25 cellular contexts compared by ENCODE assay signal in the genomic region with DNA sequence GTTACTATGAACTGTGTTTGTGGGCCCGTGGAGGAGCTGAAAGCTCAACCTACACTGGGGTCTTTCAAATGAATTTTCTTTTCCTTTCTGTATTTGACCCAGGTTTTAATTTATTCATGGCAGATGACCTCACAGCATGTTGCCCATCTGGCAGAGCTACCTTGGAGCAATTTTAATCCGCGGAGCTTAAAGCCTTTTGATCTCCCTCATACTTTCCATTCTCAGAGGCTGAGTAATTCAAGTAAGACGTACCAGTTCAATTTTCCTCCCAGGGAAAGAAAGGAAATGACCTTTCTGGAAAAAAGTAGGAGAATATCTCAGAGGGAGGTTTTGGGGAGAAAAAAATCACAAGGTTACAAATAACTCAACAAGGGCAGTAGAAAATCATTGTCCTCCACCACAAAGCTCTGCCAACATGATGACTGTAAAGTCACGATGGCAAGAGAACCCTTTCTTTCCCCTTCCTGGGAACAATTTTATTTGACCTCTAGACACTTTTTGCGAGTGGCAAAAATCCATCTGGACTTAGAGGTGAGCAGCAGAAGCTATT. TPM values are rescaled to one million over a fixed set of nuclear protein-coding genes. Genes with fewer than 3 reads are reported as not detected.
DNase-seq lines count a peak whose midpoint lies in the region; ATAC-seq, FAIRE-seq and TF ChIP-seq lines count a peak whose summit lies in the region.
"Had no signal": no experiment of that assay in that cellular context is flagged by ENCODE, and none has a peak within 500 bp of the region (broad histone marks: within the 10 kb centered on the region; RNA-seq: fewer than 3 reads in every experiment).

No MANE protein-coding gene starts in this region.

- H3K36me3 Mint-ChIP-seq in astrocyte (ENCODE audit: low read depth, unreplicated experiment): peaks cover 3% of the 10 kb centered on the region
- H3K36me3 Mint-ChIP-seq: activated naive CD8-positive, alpha-beta T cell; naive B cell had no signal

- no peaks in the 10 kb centered on the region for H3K9me3 ChIP-seq in MG63
- no peaks in the 10 kb centered on the region for H3K9me3 ChIP-seq in astrocyte (ENCODE audit: insufficient read depth, low read depth, low read length)
- H3K9me3 ChIP-seq in spleen: no peaks in the 10 kb centered on the region

- H3K4me3 ChIP-seq in MG63: no peak overlapping the region
- peak overlapping the region; percentile 18 for H3K4me3 ChIP-seq in astrocyte (ENCODE audit: insufficient read depth, low read depth, low read length)
- H3K4me3 ChIP-seq in spleen: no peak overlapping the region
- H3K4me3 ChIP-seq: tibial nerve had no signal

- no peak for TF ChIP-seq POLR2A in spleen (IDR thresholded peaks at IDR 0.05)

- ATAC-seq in GM18511 (IDR thresholded peaks at IDR 0.05; ENCODE audit: unreplicated experiment): no peak
- ATAC-seq: activated T-helper 17 cell treated with anti-CD3 and anti-CD28 coated beads, Interleukin-2, amount 50 U/mL, for 72 hours; stimulated activated naive CD8-positive, alpha-beta T cell treated with anti-CD3 and anti-CD28 coated beads, Interleukin-15, Interleukin-2, amounts not matched to agents 100 U/mL and 50 U/mL, for 24 hours had no signal

- peak overlapping the region; percentile 84 for H3K27ac ChIP-seq in astrocyte (ENCODE audit: low read depth, low read length)
- no peak overlapping the region for H3K27ac ChIP-seq in spleen
- H3K27ac ChIP-seq: tibial nerve, VCaP had no signal

- TF ChIP-seq CTCF in astrocyte (IDR thresholded peaks at IDR 0.05; ENCODE audit: insufficient read depth, low read depth, low read length) (no peak), spleen (IDR thresholded peaks at IDR 0.05 in 8 of 11, conservative IDR thresholded peaks at IDR 0.05 in 3 of 11) (no peak)

- H3K79me2 ChIP-seq in astrocyte (ENCODE audit: insufficient read depth, low read length): no peaks in the 10 kb centered on the region

- H4K20me1 ChIP-seq in astrocyte (ENCODE audit: insufficient read depth, low read length): no peaks in the 10 kb centered on the region

- no peak overlapping the region for H3K4me3 Mint-ChIP-seq in astrocyte (ENCODE audit: unreplicated experiment)
- H3K4me3 Mint-ChIP-seq: activated naive CD8-positive, alpha-beta T cell; activated T-helper 17 cell treated with anti-CD3 and anti-CD28 coated beads, Interleukin-2, amount 50 U/mL, for 72 hours; dendritic cell treated with granulocyte-macrophage colony-stimulating factor and Interleukin-4, amounts not matched to agents 40 ng/mL and 50 ng/mL, for 4 days; naive B cell had no signal

- peaks cover 31% of the 10 kb centered on the region for H3K4me1 ChIP-seq in astrocyte (ENCODE audit: insufficient read depth, low read length)
- no peaks in the 10 kb centered on the region for H3K4me1 ChIP-seq in spleen
- H3K4me1 ChIP-seq: tibial nerve had no signal

- H3K27ac Mint-ChIP-seq in astrocyte (ENCODE audit: unreplicated experiment): peak overlapping the region; percentile 82
- H3K27ac Mint-ChIP-seq: activated naive CD8-positive, alpha-beta T cell; activated T-helper 17 cell treated with anti-CD3 and anti-CD28 coated beads, Interleukin-2, amount 50 U/mL, for 72 hours; dendritic cell treated with granulocyte-macrophage colony-stimulating factor and Interleukin-4, amounts not matched to agents 40 ng/mL and 50 ng/mL, for 4 days; naive B cell had no signal

- no peak for FAIRE-seq in astrocyte (lab: Jason Lieb, UNC)
- FAIRE-seq: H54, keratinocyte had no signal

- WGBS in spleen, 5 donors: 75 to 82% (median 78%) methylated on average over 6 of the region's 6 CpGs

- H3K36me3 ChIP-seq in MG63 (no peaks in the 10 kb centered on the region), astrocyte (ENCODE audit: insufficient read depth, low read length) (no peaks in the 10 kb centered on the region), spleen (no peaks in the 10 kb centered on the region)
- H3K36me3 ChIP-seq: tibial nerve had no signal

- peak overlapping the region; percentile 44 for H2AFZ ChIP-seq in astrocyte (ENCODE audit: low read depth, low read length)

- peak overlapping the region; percentile 55 for H3K9ac ChIP-seq in astrocyte (ENCODE audit: low read length)

- intact Hi-C loops in spleen (cut with DNase I; ENCODE audit: low total_unique reads): no loop called here

- peaks cover 5% of the 10 kb centered on the region for H3K27me3 Mint-ChIP-seq in astrocyte (ENCODE audit: low read depth, unreplicated experiment)
- H3K27me3 Mint-ChIP-seq: activated T-helper 17 cell treated with anti-CD3 and anti-CD28 coated beads, Interleukin-2, amount 50 U/mL, for 72 hours; dendritic cell treated with granulocyte-macrophage colony-stimulating factor and Interleukin-4, amounts not matched to agents 40 ng/mL and 50 ng/mL, for 4 days; naive B cell had no signal

- H3K4me2 ChIP-seq in astrocyte (ENCODE audit: low read length): peak overlapping the region; percentile 68

- H3K9me3 Mint-ChIP-seq in astrocyte (ENCODE audit: unreplicated experiment): peaks cover 2% of the 10 kb centered on the region
- H3K9me3 Mint-ChIP-seq: dendritic cell treated with granulocyte-macrophage colony-stimulating factor and Interleukin-4, amounts not matched to agents 40 ng/mL and 50 ng/mL, for 4 days had no signal

- DNase-seq in MG63 (peak; percentile 41), astrocyte (ENCODE audit: low read depth) (peak; percentile 87), kidney tubule cell (ENCODE audit: low spot score) (peak; percentile 78), spleen (no peak), NCI-H1436 (lab: John Stamatoyannopoulos, UW) (no peak), SIG-M5 (lab: John Stamatoyannopoulos, UW) (no peak)
- DNase-seq: activated CD4-positive, alpha-beta T cell treated with anti-CD3 and anti-CD28 coated beads, Interleukin-2, amount 50 U/mL, for 1 hour; DND-41; Karpas-422; naive B cell; NCI-H1105 treated with DMSO at 0.1 percent for 48 hours; NCI-H510A; SHP77; stimulated activated naive CD8-positive, alpha-beta T cell treated with anti-CD3 and anti-CD28 coated beads, Interleukin-15, Interleukin-2, amounts not matched to agents 100 U/mL and 50 U/mL, for 24 hours had no signal

- peaks cover 19% of the 10 kb centered on the region for H3K4me1 Mint-ChIP-seq in astrocyte (ENCODE audit: low read depth, unreplicated experiment)
- H3K4me1 Mint-ChIP-seq: activated T-helper 17 cell treated with anti-CD3 and anti-CD28 coated beads, Interleukin-2, amount 50 U/mL, for 72 hours; naive B cell had no signal

- H3K27me3 ChIP-seq in MG63 (no peaks in the 10 kb centered on the region), astrocyte (ENCODE audit: insufficient read depth, low read length) (no peaks in the 10 kb centered on the region), spleen (replicated peaks in 1 of 7) (peaks cover 0 to 9% (median 0%) of the 10 kb centered on the region in 7 donors)
- H3K27me3 ChIP-seq: tibial nerve had no signal

RNA-seq across cellular contexts. Expression of gene PCP4, which starts 21.6 kb away (rescaled TPM):
- not detected in 2 replicates for total RNA-seq in MG63 (2014; rRNA removed; shearing (Covaris generic); ENCODE audit: low replicate concordance)
- total RNA-seq in astrocyte: 0.68 TPM in 1 of 2 replicates, not detected in the other
- total RNA-seq in spleen: 1 to 10 TPM in 1 of 7 donors, under 1 TPM in 1, not detected in 5; 0.98 to 5.4 TPM
- polyA plus RNA-seq in spleen: 1 to 10 TPM; 1.3 to 3.6 (median 1.7) TPM
- total RNA-seq: activated T-helper 17 cell treated with anti-CD3 and anti-CD28 coated beads, Interleukin-2, amount 50 U/mL, for 72 hours; lung microvascular endothelial cell; skeletal muscle tissue; T-helper 1 cell treated with Interleukin-12 subunit alpha and Interleukin-12 subunit beta and Interleukin-4 antibody, amounts not matched to agents 30 ng/mL and 1 ng/mL, for 36 hours had no signal
- polyA plus RNA-seq: keratinocyte had no signal

Comparison
In these comparisons a context has a peak if more than half of its experiments do, and no peak if none do; other contexts are left out.
1. DNase-seq: peak in MG63 (single experiment), astrocyte (single experiment) and kidney tubule cell (single experiment); none in spleen (single experiment), NCI-H1436 (single experiment) and SIG-M5 (single experiment).